In the genomic region with DNA sequence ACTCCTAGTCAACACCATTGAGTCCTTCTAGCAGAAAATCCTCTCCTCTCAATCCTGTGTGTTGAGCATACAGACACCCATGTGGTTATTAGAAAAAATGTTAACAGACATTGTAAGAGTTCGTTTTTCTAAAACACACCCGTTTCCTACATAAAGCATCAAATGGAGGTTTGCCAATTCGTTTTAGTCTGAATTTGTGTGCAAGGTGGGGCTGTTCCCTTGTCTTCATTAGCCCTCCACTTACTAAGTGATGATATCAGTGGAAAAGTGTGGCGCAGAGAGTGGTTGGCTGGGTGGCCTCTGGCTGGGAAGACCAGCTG, we compare ENCODE assay signal across 1 cellular context.
TF ChIP-seq lines count a peak whose summit lies in the region.

No MANE protein-coding gene starts in this region.

TF ChIP-seq in HepG2, 621 proteins besides CTCF, POLR2A, EP300 and RAD21 (continued from another document):
- TF ChIP-seq, protein P1, sequence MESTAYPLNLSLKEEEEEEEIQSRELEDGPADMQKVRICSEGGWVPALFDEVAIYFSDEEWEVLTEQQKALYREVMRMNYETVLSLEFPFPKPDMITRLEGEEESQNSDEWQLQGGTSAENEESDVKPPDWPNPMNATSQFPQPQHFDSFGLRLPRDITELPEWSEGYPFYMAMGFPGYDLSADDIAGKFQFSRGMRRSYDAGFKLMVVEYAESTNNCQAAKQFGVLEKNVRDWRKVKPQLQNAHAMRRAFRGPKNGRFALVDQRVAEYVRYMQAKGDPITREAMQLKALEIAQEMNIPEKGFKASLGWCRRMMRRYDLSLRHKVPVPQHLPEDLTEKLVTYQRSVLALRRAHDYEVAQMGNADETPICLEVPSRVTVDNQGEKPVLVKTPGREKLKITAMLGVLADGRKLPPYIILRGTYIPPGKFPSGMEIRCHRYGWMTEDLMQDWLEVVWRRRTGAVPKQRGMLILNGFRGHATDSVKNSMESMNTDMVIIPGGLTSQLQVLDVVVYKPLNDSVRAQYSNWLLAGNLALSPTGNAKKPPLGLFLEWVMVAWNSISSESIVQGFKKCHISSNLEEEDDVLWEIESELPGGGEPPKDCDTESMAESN (CRISPR knock-in tag; conservative IDR thresholded peaks at IDR 0.05): no peak
- TF ChIP-seq SRSF4 (IDR thresholded peaks at IDR 0.05; ENCODE audit: low read depth, low read length, poor library complexity, severe bottlenecking) (no peak), ZBTB38 (CRISPR knock-in tag; IDR thresholded peaks at IDR 0.05) (no peak), ZNF234 (CRISPR knock-in tag; conservative IDR thresholded peaks at IDR 0.05) (no peak), ZNF446 (CRISPR knock-in tag; IDR thresholded peaks at IDR 0.05) (no peak), PAX8 (CRISPR knock-in tag; IDR thresholded peaks at IDR 0.05; ENCODE audit: borderline replicate concordance) (no peak), ARID2 (CRISPR knock-in tag; IDR thresholded peaks at IDR 0.05; ENCODE audit: borderline replicate concordance) (no peak), ZNF709 (CRISPR knock-in tag; IDR thresholded peaks at IDR 0.05) (0 out of 2 replicates have a peak, but pooled peaks have one; percentile 30), MED8 (CRISPR knock-in tag; IDR thresholded peaks at IDR 0.05; ENCODE audit: insufficient replicate concordance) (no peak), MAFK (conservative IDR thresholded peaks at IDR 0.05 in 1 of 2, IDR thresholded peaks at IDR 0.05 in 1 of 2; ENCODE audit: low read length in 2 of 2) (no peak), CCAR2 (optimal IDR thresholded peaks at IDR 0.05; ENCODE audit: low read depth, low read length) (no peak), ZNF556 (CRISPR knock-in tag; IDR thresholded peaks at IDR 0.05; ENCODE audit: borderline replicate concordance) (no peak), GLI4 (CRISPR knock-in tag; IDR thresholded peaks at IDR 0.05; ENCODE audit: borderline replicate concordance) (no peak), ZNF224 (CRISPR knock-in tag; IDR thresholded peaks at IDR 0.05) (no peak), KDM3A (CRISPR knock-in tag; IDR thresholded peaks at IDR 0.05; ENCODE audit: low read depth) (no peak), ZNF768 (CRISPR knock-in tag; IDR thresholded peaks at IDR 0.05) (no peak), SSRP1 (CRISPR knock-in tag; IDR thresholded peaks at IDR 0.05) (no peak), ZNF724P (CRISPR knock-in tag; IDR thresholded peaks at IDR 0.05; ENCODE audit: borderline replicate concordance) (no peak)
- TF ChIP-seq, protein P2, sequence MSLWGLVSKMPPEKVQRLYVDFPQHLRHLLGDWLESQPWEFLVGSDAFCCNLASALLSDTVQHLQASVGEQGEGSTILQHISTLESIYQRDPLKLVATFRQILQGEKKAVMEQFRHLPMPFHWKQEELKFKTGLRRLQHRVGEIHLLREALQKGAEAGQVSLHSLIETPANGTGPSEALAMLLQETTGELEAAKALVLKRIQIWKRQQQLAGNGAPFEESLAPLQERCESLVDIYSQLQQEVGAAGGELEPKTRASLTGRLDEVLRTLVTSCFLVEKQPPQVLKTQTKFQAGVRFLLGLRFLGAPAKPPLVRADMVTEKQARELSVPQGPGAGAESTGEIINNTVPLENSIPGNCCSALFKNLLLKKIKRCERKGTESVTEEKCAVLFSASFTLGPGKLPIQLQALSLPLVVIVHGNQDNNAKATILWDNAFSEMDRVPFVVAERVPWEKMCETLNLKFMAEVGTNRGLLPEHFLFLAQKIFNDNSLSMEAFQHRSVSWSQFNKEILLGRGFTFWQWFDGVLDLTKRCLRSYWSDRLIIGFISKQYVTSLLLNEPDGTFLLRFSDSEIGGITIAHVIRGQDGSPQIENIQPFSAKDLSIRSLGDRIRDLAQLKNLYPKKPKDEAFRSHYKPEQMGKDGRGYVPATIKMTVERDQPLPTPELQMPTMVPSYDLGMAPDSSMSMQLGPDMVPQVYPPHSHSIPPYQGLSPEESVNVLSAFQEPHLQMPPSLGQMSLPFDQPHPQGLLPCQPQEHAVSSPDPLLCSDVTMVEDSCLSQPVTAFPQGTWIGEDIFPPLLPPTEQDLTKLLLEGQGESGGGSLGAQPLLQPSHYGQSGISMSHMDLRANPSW (CRISPR knock-in tag; IDR thresholded peaks at IDR 0.05; ENCODE audit: borderline replicate concordance): no peak
- TF ChIP-seq, protein P3, sequence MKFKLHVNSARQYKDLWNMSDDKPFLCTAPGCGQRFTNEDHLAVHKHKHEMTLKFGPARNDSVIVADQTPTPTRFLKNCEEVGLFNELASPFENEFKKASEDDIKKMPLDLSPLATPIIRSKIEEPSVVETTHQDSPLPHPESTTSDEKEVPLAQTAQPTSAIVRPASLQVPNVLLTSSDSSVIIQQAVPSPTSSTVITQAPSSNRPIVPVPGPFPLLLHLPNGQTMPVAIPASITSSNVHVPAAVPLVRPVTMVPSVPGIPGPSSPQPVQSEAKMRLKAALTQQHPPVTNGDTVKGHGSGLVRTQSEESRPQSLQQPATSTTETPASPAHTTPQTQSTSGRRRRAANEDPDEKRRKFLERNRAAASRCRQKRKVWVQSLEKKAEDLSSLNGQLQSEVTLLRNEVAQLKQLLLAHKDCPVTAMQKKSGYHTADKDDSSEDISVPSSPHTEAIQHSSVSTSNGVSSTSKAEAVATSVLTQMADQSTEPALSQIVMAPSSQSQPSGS (CRISPR knock-in tag; IDR thresholded peaks at IDR 0.05): no peak
- TF ChIP-seq, protein P4, sequence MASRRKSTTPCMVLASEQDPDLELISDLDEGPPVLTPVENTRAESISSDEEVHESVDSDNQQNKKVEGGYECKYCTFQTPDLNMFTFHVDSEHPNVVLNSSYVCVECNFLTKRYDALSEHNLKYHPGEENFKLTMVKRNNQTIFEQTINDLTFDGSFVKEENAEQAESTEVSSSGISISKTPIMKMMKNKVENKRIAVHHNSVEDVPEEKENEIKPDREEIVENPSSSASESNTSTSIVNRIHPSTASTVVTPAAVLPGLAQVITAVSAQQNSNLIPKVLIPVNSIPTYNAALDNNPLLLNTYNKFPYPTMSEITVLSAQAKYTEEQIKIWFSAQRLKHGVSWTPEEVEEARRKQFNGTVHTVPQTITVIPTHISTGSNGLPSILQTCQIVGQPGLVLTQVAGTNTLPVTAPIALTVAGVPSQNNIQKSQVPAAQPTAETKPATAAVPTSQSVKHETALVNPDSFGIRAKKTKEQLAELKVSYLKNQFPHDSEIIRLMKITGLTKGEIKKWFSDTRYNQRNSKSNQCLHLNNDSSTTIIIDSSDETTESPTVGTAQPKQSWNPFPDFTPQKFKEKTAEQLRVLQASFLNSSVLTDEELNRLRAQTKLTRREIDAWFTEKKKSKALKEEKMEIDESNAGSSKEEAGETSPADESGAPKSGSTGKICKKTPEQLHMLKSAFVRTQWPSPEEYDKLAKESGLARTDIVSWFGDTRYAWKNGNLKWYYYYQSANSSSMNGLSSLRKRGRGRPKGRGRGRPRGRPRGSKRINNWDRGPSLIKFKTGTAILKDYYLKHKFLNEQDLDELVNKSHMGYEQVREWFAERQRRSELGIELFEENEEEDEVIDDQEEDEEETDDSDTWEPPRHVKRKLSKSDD (CRISPR knock-in tag; IDR thresholded peaks at IDR 0.05; ENCODE audit: low read depth): no peak
- TF ChIP-seq, protein P5, sequence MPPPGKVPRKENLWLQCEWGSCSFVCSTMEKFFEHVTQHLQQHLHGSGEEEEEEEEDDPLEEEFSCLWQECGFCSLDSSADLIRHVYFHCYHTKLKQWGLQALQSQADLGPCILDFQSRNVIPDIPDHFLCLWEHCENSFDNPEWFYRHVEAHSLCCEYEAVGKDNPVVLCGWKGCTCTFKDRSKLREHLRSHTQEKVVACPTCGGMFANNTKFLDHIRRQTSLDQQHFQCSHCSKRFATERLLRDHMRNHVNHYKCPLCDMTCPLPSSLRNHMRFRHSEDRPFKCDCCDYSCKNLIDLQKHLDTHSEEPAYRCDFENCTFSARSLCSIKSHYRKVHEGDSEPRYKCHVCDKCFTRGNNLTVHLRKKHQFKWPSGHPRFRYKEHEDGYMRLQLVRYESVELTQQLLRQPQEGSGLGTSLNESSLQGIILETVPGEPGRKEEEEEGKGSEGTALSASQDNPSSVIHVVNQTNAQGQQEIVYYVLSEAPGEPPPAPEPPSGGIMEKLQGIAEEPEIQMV (CRISPR knock-in tag; IDR thresholded peaks at IDR 0.05; ENCODE audit: low read depth): no peak
- TF ChIP-seq, protein P6, sequence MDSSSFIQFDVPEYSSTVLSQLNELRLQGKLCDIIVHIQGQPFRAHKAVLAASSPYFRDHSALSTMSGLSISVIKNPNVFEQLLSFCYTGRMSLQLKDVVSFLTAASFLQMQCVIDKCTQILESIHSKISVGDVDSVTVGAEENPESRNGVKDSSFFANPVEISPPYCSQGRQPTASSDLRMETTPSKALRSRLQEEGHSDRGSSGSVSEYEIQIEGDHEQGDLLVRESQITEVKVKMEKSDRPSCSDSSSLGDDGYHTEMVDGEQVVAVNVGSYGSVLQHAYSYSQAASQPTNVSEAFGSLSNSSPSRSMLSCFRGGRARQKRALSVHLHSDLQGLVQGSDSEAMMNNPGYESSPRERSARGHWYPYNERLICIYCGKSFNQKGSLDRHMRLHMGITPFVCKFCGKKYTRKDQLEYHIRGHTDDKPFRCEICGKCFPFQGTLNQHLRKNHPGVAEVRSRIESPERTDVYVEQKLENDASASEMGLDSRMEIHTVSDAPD (CRISPR knock-in tag; IDR thresholded peaks at IDR 0.05): 0 out of 2 replicates have a peak, but pooled peaks have one; percentile 59
TF ChIP-seq in HepG2: peak in this region for 7.
